Comparison of ENCODE assay signal across 1 cellular context in genomic region chr4:78780093-78780492, GRCh38.
TF ChIP-seq lines count a peak whose summit lies in the region.

No MANE protein-coding gene starts in this region.

TF ChIP-seq in GM23338, 12 proteins besides CTCF, POLR2A, EP300 and RAD21 (continued from another document):
- TF ChIP-seq, protein P1, sequence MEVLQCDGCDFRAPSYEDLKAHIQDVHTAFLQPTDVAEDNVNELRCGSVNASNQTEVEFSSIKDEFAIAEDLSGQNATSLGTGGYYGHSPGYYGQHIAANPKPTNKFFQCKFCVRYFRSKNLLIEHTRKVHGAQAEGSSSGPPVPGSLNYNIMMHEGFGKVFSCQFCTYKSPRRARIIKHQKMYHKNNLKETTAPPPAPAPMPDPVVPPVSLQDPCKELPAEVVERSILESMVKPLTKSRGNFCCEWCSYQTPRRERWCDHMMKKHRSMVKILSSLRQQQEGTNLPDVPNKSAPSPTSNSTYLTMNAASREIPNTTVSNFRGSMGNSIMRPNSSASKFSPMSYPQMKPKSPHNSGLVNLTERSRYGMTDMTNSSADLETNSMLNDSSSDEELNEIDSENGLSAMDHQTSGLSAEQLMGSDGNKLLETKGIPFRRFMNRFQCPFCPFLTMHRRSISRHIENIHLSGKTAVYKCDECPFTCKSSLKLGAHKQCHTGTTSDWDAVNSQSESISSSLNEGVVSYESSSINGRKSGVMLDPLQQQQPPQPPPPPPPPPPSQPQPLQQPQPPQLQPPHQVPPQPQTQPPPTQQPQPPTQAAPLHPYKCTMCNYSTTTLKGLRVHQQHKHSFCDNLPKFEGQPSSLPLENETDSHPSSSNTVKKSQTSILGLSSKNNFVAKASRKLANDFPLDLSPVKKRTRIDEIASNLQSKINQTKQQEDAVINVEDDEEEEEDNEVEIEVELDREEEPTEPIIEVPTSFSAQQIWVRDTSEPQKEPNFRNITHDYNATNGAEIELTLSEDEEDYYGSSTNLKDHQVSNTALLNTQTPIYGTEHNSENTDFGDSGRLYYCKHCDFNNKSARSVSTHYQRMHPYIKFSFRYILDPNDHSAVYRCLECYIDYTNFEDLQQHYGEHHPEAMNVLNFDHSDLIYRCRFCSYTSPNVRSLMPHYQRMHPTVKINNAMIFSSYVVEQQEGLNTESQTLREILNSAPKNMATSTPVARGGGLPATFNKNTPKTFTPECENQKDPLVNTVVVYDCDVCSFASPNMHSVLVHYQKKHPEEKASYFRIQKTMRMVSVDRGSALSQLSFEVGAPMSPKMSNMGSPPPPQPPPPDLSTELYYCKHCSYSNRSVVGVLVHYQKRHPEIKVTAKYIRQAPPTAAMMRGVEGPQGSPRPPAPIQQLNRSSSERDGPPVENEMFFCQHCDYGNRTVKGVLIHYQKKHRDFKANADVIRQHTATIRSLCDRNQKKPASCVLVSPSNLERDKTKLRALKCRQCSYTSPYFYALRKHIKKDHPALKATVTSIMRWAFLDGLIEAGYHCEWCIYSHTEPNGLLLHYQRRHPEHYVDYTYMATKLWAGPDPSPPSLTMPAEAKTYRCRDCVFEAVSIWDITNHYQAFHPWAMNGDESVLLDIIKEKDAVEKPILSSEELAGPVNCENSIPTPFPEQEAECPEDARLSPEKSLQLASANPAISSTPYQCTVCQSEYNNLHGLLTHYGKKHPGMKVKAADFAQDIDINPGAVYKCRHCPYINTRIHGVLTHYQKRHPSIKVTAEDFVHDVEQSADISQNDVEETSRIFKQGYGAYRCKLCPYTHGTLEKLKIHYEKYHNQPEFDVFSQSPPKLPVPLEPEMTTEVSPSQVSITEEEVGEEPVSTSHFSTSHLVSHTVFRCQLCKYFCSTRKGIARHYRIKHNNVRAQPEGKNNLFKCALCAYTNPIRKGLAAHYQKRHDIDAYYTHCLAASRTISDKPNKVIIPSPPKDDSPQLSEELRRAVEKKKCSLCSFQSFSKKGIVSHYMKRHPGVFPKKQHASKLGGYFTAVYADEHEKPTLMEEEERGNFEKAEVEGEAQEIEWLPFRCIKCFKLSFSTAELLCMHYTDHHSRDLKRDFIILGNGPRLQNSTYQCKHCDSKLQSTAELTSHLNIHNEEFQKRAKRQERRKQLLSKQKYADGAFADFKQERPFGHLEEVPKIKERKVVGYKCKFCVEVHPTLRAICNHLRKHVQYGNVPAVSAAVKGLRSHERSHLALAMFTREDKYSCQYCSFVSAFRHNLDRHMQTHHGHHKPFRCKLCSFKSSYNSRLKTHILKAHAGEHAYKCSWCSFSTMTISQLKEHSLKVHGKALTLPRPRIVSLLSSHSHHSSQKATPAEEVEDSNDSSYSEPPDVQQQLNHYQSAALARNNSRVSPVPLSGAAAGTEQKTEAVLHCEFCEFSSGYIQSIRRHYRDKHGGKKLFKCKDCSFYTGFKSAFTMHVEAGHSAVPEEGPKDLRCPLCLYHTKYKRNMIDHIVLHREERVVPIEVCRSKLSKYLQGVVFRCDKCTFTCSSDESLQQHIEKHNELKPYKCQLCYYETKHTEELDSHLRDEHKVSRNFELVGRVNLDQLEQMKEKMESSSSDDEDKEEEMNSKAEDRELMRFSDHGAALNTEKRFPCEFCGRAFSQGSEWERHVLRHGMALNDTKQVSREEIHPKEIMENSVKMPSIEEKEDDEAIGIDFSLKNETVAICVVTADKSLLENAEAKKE (CRISPR knock-in tag; IDR thresholded peaks at IDR 0.05): no peak
- TF ChIP-seq NANOG (IDR thresholded peaks at IDR 0.05; ENCODE audit: borderline replicate concordance): no peak
- TF ChIP-seq JUNB (IDR thresholded peaks at IDR 0.05; ENCODE audit: unreplicated experiment): no peak
